In genomic region chr1:113934006-113934405, GRCh38 we compare ENCODE assay signal across 19 cellular contexts. TPM values are rescaled to one million over a fixed set of nuclear protein-coding genes. Genes with fewer than 3 reads are reported as not detected.
A peak's percentile ranks its signal among the peaks of the same experiment; 100 is the strongest.
DNase-seq lines count a peak whose midpoint lies in the region; ATAC-seq and TF ChIP-seq lines count a peak whose summit lies in the region.
"Had no signal": no experiment of that assay in that cellular context is flagged by ENCODE, and none has a peak within 500 bp of the region (broad histone marks: within the 10 kb centered on the region; RNA-seq: fewer than 3 reads in every experiment).

No MANE protein-coding gene starts in this region.

- H3K9me3 ChIP-seq in mammary epithelial cell (replicated peaks; ENCODE audit: insufficient read depth, low read length): no peaks in the 10 kb centered on the region
- H3K9me3 ChIP-seq in OCI-LY1 (ENCODE audit: low read length): no peaks in the 10 kb centered on the region
- H3K9me3 ChIP-seq in colonic mucosa: no peaks in the 10 kb centered on the region
- H3K9me3 ChIP-seq: SK-N-SH, testis had no signal

- no peaks in the 10 kb centered on the region for H3F3A ChIP-seq in OCI-LY1 (ENCODE audit: insufficient read depth, low read length)

- H3K27ac Mint-ChIP-seq in MCF 10A (ENCODE audit: low read depth, unreplicated experiment): peak overlapping the region; percentile 88
- peak overlapping the region; percentile 67 for H3K27ac Mint-ChIP-seq in dendritic cell treated with granulocyte-macrophage colony-stimulating factor and Interleukin-4, amounts not matched to agents 40 ng/mL and 50 ng/mL, for 4 days
- H3K27ac Mint-ChIP-seq: neural progenitor cell had no signal

- POLR2A ChIA-PET in MCF 10A (lab: Yijun Ruan, JAX): interaction anchor here (1.3 to 1.7 kb wide), 2 partner anchors 11 to 123 kb away, joined by 4 read pairs; no protein-coding TSS in a partner anchor

- intact Hi-C loops in MCF 10A (cut with micrococcal nuclease) (no loop called here), mammary epithelial cell (cut with micrococcal nuclease) (no loop called here), colonic mucosa (cut with DNase I) (no loop called here)
- intact Hi-C loops in dendritic cell treated with granulocyte-macrophage colony-stimulating factor and Interleukin-4, amounts not matched to agents 40 ng/mL and 50 ng/mL, for 4 days (cut with micrococcal nuclease): no loop called here

- no peaks in the 10 kb centered on the region for H3K36me3 ChIP-seq in mammary epithelial cell (ENCODE audit: insufficient read depth, low read length)
- peaks cover 5% of the 10 kb centered on the region; the same call in 1 of the 2 replicates for H3K36me3 ChIP-seq in OCI-LY1 (ENCODE audit: insufficient read depth, low read length)
- H3K36me3 ChIP-seq in colonic mucosa: no peaks in the 10 kb centered on the region
- H3K36me3 ChIP-seq: neural progenitor cell, spleen had no signal

- H3K4me2 ChIP-seq in mammary epithelial cell (ENCODE audit: insufficient read depth, low read depth, low read length) (no peak overlapping the region), OCI-LY1 (ENCODE audit: low read length) (no peak overlapping the region)
- H3K4me2 ChIP-seq: neural progenitor cell, SK-N-SH had no signal

- H2AFZ ChIP-seq in mammary epithelial cell (ENCODE audit: low read depth, low read length): no peak overlapping the region
- no peak overlapping the region for H2AFZ ChIP-seq in OCI-LY1 (ENCODE audit: low read length)
- H2AFZ ChIP-seq: neural progenitor cell had no signal

- H3K9me2 ChIP-seq in OCI-LY1 (ENCODE audit: low read depth, low read length): no peaks in the 10 kb centered on the region
- H3K9me2 ChIP-seq: SK-N-SH had no signal

- no peak overlapping the region for H3K4me3 ChIP-seq in mammary epithelial cell (replicated peaks in 1 of 3; ENCODE audit: insufficient read depth in 1 of 3, low read depth in 2 of 3, low read length in 3 of 3)
- no peak overlapping the region for H3K4me3 ChIP-seq in OCI-LY1 (ENCODE audit: low read depth, low read length, poor library complexity, severe bottlenecking)
- no peak overlapping the region for H3K4me3 ChIP-seq in colonic mucosa
- H3K4me3 ChIP-seq: neural progenitor cell, testis had no signal

- H3K9me3 Mint-ChIP-seq in MCF 10A (ENCODE audit: unreplicated experiment): no peaks in the 10 kb centered on the region
- H3K9me3 Mint-ChIP-seq in dendritic cell treated with granulocyte-macrophage colony-stimulating factor and Interleukin-4, amounts not matched to agents 40 ng/mL and 50 ng/mL, for 4 days: no peaks in the 10 kb centered on the region
- H3K9me3 Mint-ChIP-seq: activated T-helper 1 cell treated with anti-CD3 and anti-CD28 coated beads, Interleukin-12 subunit alpha, Interleukin-12 subunit beta, Interleukin-2, Interleukin-4 antibody, amounts not matched to agents 30 ng/mL and 10 ng/mL and 1 ng/mL, durations not matched to agents 14 hours and 24 hours and 36 hours; neural progenitor cell had no signal

- no TSS peak for BruUV-seq in MCF 10A (replicated peaks; lab: Mats Ljungman, UMichigan)
- no TSS peak for BruUV-seq in mammary epithelial cell (replicated peaks; lab: Mats Ljungman, UMichigan)

- H3K4me1 Mint-ChIP-seq in MCF 10A (ENCODE audit: insufficient read depth, unreplicated experiment): peaks cover 50% of the 10 kb centered on the region
- H3K4me1 Mint-ChIP-seq in dendritic cell treated with granulocyte-macrophage colony-stimulating factor and Interleukin-4, amounts not matched to agents 40 ng/mL and 50 ng/mL, for 4 days (ENCODE audit: low read depth): peaks cover 57% of the 10 kb centered on the region

- no peaks in the 10 kb centered on the region for H3K27me3 ChIP-seq in mammary epithelial cell (ENCODE audit: insufficient read depth, low read length)
- no peaks in the 10 kb centered on the region for H3K27me3 ChIP-seq in OCI-LY1 (ENCODE audit: insufficient read depth, low read length)
- no peaks in the 10 kb centered on the region for H3K27me3 ChIP-seq in colonic mucosa
- H3K27me3 ChIP-seq: neural progenitor cell, spleen, testis had no signal

- dilution Hi-C loops in mammary epithelial cell (cut with HindIII; ENCODE audit: low sequenced_read_pairs): loop anchor here (5.0 kb wide), 1 partner anchor 43 kb away; the partner anchor contains the start of gene OLFML3

- no peak for TF ChIP-seq CTCF in MCF 10A (IDR thresholded peaks at IDR 0.05; ENCODE audit: unreplicated experiment)
- TF ChIP-seq CTCF in mammary epithelial cell (conservative IDR thresholded peaks at IDR 0.05 in 1 of 2, IDR thresholded peaks at IDR 0.05 in 1 of 2; ENCODE audit: extremely low read depth in 1 of 2, insufficient read depth in 1 of 2, low read depth in 1 of 2, low read length in 2 of 2): no peak
- TF ChIP-seq CTCF in OCI-LY1 (IDR thresholded peaks at IDR 0.05; ENCODE audit: low read length): no peak
- TF ChIP-seq CTCF in colonic mucosa (IDR thresholded peaks at IDR 0.05): no peak

- H3K9ac ChIP-seq in mammary epithelial cell (ENCODE audit: insufficient read depth, low read length) (no peak overlapping the region), OCI-LY1 (ENCODE audit: low read length) (no peak overlapping the region), colonic mucosa (ENCODE audit: low read depth in 2 of 2, low read length in 2 of 2) (no peak overlapping the region)
- H3K9ac ChIP-seq: KMS-11, neural progenitor cell, SK-N-SH had no signal

- no peak for ATAC-seq in HG03039 (IDR thresholded peaks at IDR 0.05; ENCODE audit: unreplicated experiment)

- peaks cover 13% of the 10 kb centered on the region for H3K4me1 ChIP-seq in mammary epithelial cell (ENCODE audit: insufficient read depth, low read length)
- peaks cover 77% of the 10 kb centered on the region for H3K4me1 ChIP-seq in OCI-LY1 (ENCODE audit: insufficient read depth, low read length, severe bottlenecking)
- H3K4me1 ChIP-seq in colonic mucosa: peaks cover 7% of the 10 kb centered on the region

- no peak for DNase-seq in MCF 10A (ENCODE audit: unreplicated experiment)
- no peak for DNase-seq in mammary epithelial cell
- no peak for DNase-seq in AML-193 (lab: John Stamatoyannopoulos, UW)
- DNase-seq in colonic mucosa: no peak
- DNase-seq: aorta; central memory CD4-positive, alpha-beta T cell; effector CD8-positive, alpha-beta T cell; NCI-H1105; NCI-H2081 treated with DMSO at 0.1 percent for 48 hours; NCI-H510A treated with DMSO at 0.1 percent for 48 hours; SK-N-SH; spleen; testis had no signal

- H3K27me3 Mint-ChIP-seq in MCF 10A (ENCODE audit: insufficient read depth, unreplicated experiment): no peaks in the 10 kb centered on the region
- H3K27me3 Mint-ChIP-seq in dendritic cell treated with granulocyte-macrophage colony-stimulating factor and Interleukin-4, amounts not matched to agents 40 ng/mL and 50 ng/mL, for 4 days: no peaks in the 10 kb centered on the region

- in situ Hi-C loops in mammary epithelial cell (cut with MboI; ENCODE audit: low sequenced_read_pairs in 2 of 2): no loop called here

- peaks cover 9% of the 10 kb centered on the region for H3K36me3 Mint-ChIP-seq in MCF 10A (ENCODE audit: insufficient read depth, unreplicated experiment)
- peaks cover 42% of the 10 kb centered on the region for H3K36me3 Mint-ChIP-seq in dendritic cell treated with granulocyte-macrophage colony-stimulating factor and Interleukin-4, amounts not matched to agents 40 ng/mL and 50 ng/mL, for 4 days (ENCODE audit: low read depth)
- H3K36me3 Mint-ChIP-seq: neural progenitor cell had no signal

- H3K4me3 Mint-ChIP-seq in MCF 10A (ENCODE audit: unreplicated experiment): no peak overlapping the region
- H3K4me3 Mint-ChIP-seq in dendritic cell treated with granulocyte-macrophage colony-stimulating factor and Interleukin-4, amounts not matched to agents 40 ng/mL and 50 ng/mL, for 4 days: no peak overlapping the region
- H3K4me3 Mint-ChIP-seq: neural progenitor cell had no signal

- H3K79me2 ChIP-seq in mammary epithelial cell (ENCODE audit: insufficient read depth, low read length) (peaks cover 94% of the 10 kb centered on the region), OCI-LY1 (ENCODE audit: insufficient read depth, low read length) (peaks cover 90% of the 10 kb centered on the region)

- no peaks in the 10 kb centered on the region for H4K20me1 ChIP-seq in mammary epithelial cell (ENCODE audit: insufficient read depth, low read length)
- no peaks in the 10 kb centered on the region for H4K20me1 ChIP-seq in OCI-LY1 (ENCODE audit: insufficient read depth, low read length)

- H3K27ac ChIP-seq in mammary epithelial cell (ENCODE audit: insufficient read depth, low read depth, low read length) (no peak overlapping the region), OCI-LY1 (ENCODE audit: low read depth, low read length, poor library complexity, severe bottlenecking) (peak overlapping the region; percentile 88), colonic mucosa (no peak overlapping the region)
- H3K27ac ChIP-seq: KMS-11, neural progenitor cell had no signal

- CTCF ChIA-PET in MCF 10A (lab: Yijun Ruan, JAX) (interaction anchor here (0.9 kb wide), 1 partner anchor 19 kb away, joined by 3 read pairs; no protein-coding TSS in a partner anchor), mammary epithelial cell (lab: Charles Lee; ENCODE audit: low non-redundant PET) (no interaction called here)

RNA-seq across cellular contexts. Expression of gene HIPK1, which starts 4.9 kb away (rescaled TPM):
- 46.7 and 50.2 TPM in 2 replicates for total RNA-seq in MCF 10A (2022)
- 10 to 100 TPM; 29.3 to 38.4 TPM for total RNA-seq in mammary epithelial cell
- polyA plus RNA-seq in mammary epithelial cell: 25.2 TPM
- polyA minus RNA-seq in mammary epithelial cell: 32.7 TPM
- 10 to 100 TPM; 61.2 to 91.2 TPM for total RNA-seq in colonic mucosa

RNA-seq across cellular contexts. Expression of gene DCLRE1B, which starts 28.9 kb away (rescaled TPM):
- total RNA-seq in MCF 10A (2022) (6.9 and 8.1 TPM in 2 replicates), mammary epithelial cell (10 to 100 TPM in 1 of 2 donors, 1 to 10 TPM in 1; 4.7 to 12.1 TPM), colonic mucosa (1 to 10 TPM; 5.4 to 9.5 TPM)
- 8.6 TPM for polyA plus RNA-seq in mammary epithelial cell
- polyA minus RNA-seq in mammary epithelial cell: 14.4 TPM

RNA-seq across cellular contexts. Expression of gene AP4B1, which starts 29.4 kb away (rescaled TPM):
- total RNA-seq in MCF 10A (2022) (20.4 and 21.3 TPM in 2 replicates), mammary epithelial cell (10 to 100 TPM in 1 of 2 donors, 1 to 10 TPM in 1; 8.8 to 21.4 TPM), colonic mucosa (10 to 100 TPM; 19.7 to 31.5 TPM)
- 12.7 TPM for polyA plus RNA-seq in mammary epithelial cell
- polyA minus RNA-seq in mammary epithelial cell: 27.3 TPM

RNA-seq across cellular contexts. Expression of gene OLFML3, which starts 45.3 kb away (rescaled TPM):
- total RNA-seq in MCF 10A (2022): 0.20 and 0.30 TPM in 2 replicates
- under 1 TPM; 0.66 to 0.83 TPM for total RNA-seq in mammary epithelial cell
- 0.73 TPM for polyA plus RNA-seq in mammary epithelial cell
- polyA minus RNA-seq in mammary epithelial cell: 2.9 TPM
- total RNA-seq in colonic mucosa: 10 to 100 TPM in 1 of 2 donors, 1 to 10 TPM in 1; 6.1 to 17.4 TPM

RNA-seq across cellular contexts. Expression of gene BCL2L15, which starts 46.6 kb away (rescaled TPM):
- 0.27 and 2.3 TPM in 2 replicates for total RNA-seq in MCF 10A (2022)
- total RNA-seq in mammary epithelial cell: under 1 TPM in 1 of 2 donors, not detected in 1; 0.68 TPM
- 0.01 TPM for polyA plus RNA-seq in mammary epithelial cell
- not detected for polyA minus RNA-seq in mammary epithelial cell
- total RNA-seq in colonic mucosa: 100 to 1,000 TPM; 116 to 191 TPM
